Comparison of ENCODE assay signal across 13 cellular contexts in genomic region chr12:12336049-12336411, GRCh38. TPM values are rescaled to one million over a fixed set of nuclear protein-coding genes. Genes with fewer than 3 reads are reported as not detected.
A peak's percentile ranks its signal among the peaks of the same experiment; 100 is the strongest.
DNase-seq lines count a peak whose midpoint lies in the region; ATAC-seq and TF ChIP-seq lines count a peak whose summit lies in the region.
"Had no signal": no experiment of that assay in that cellular context is flagged by ENCODE, and none has a peak within 500 bp of the region (broad histone marks: within the 10 kb centered on the region; RNA-seq: fewer than 3 reads in every experiment).

No MANE protein-coding gene starts in this region.

- H3K4me3 ChIP-seq in lung: no peak overlapping the region
- H3K4me3 ChIP-seq in adrenal gland: no peak overlapping the region
- H3K4me3 ChIP-seq: SJSA1 had no signal

- WGBS in lung, 2 donors: 67 to 84% methylated on average over 5 of the region's 5 CpGs
- WGBS in adrenal gland, 4 donors: 82 to 92% (median 83%) methylated on average over 5 of the region's 5 CpGs

- peak; percentile 53 for ATAC-seq in GM18498 (IDR thresholded peaks at IDR 0.05; ENCODE audit: unreplicated experiment)
- ATAC-seq in HG02610 (IDR thresholded peaks at IDR 0.05; ENCODE audit: unreplicated experiment): peak; percentile 86
- ATAC-seq in activated B cell treated with CpG ODN at 0.5 μM for 24 hours (ENCODE audit: low read depth): peak; percentile 31
- peak; percentile 44 for ATAC-seq in lung (ENCODE audit: insufficient read depth, low FRiP score)
- ATAC-seq in left cardiac atrium: no peak
- no peak for ATAC-seq in HG03571 (IDR thresholded peaks at IDR 0.05; ENCODE audit: unreplicated experiment)
- no peak for ATAC-seq in HG02571 (IDR thresholded peaks at IDR 0.05; ENCODE audit: unreplicated experiment)

- no peak overlapping the region for H3K4me3 Mint-ChIP-seq in activated B cell treated with CpG ODN at 0.5 μM for 24 hours

- H3K4me1 ChIP-seq in lung (ENCODE audit: control insufficient read depth in 2 of 2, insufficient read depth in 2 of 2, low read length in 2 of 2) (peaks cover 0 to 16% of the 10 kb centered on the region in 2 donors), adrenal gland (replicated peaks in 1 of 2) (peaks cover 0 to 12% of the 10 kb centered on the region in 2 donors)

- no peaks in the 10 kb centered on the region for H3K27me3 ChIP-seq in lung (ENCODE audit: control insufficient read depth, insufficient read depth)
- no peaks in the 10 kb centered on the region for H3K27me3 ChIP-seq in adrenal gland
- H3K27me3 ChIP-seq: SJSA1 had no signal

- H3K9me3 Mint-ChIP-seq in activated B cell treated with CpG ODN at 0.5 μM for 24 hours: no peaks in the 10 kb centered on the region

- H3K36me3 Mint-ChIP-seq in activated B cell treated with CpG ODN at 0.5 μM for 24 hours (ENCODE audit: low read depth): no peaks in the 10 kb centered on the region

- no peaks in the 10 kb centered on the region for H3K9me3 ChIP-seq in lung (ENCODE audit: control insufficient read depth in 2 of 2, insufficient read depth in 1 of 2, low read length in 1 of 2)
- H3K9me3 ChIP-seq in adrenal gland (replicated peaks in 1 of 3): no peaks in the 10 kb centered on the region
- H3K9me3 ChIP-seq: SJSA1 had no signal

- H3K36me3 ChIP-seq in lung (ENCODE audit: control insufficient read depth in 2 of 2, insufficient read depth in 2 of 2, low read length in 2 of 2): no peaks in the 10 kb centered on the region
- no peaks in the 10 kb centered on the region for H3K36me3 ChIP-seq in adrenal gland (replicated peaks in 1 of 2)
- H3K36me3 ChIP-seq: SJSA1 had no signal

- peaks cover 2% of the 10 kb centered on the region for H3K27me3 Mint-ChIP-seq in activated B cell treated with CpG ODN at 0.5 μM for 24 hours
- H3K27me3 Mint-ChIP-seq: progenitor cell of endocrine pancreas had no signal

- DNase-seq in activated B cell treated with CpG ODN at 0.5 μM for 24 hours (no peak), lung (ENCODE audit: low spot score) (peak; percentile 52), adrenal gland (no peak), left cardiac atrium (no peak)
- DNase-seq: activated CD4-positive, alpha-beta T cell treated with anti-CD3 and anti-CD28 coated beads for 1 hour; C1 segment of cervical spinal cord; NCI-H69 had no signal

- intact Hi-C loops in activated B cell treated with CpG ODN at 0.5 μM for 24 hours (cut with micrococcal nuclease) (no loop called here), adrenal gland (cut with DNase I) (loop anchor here in 1 of 2 donors (10.0 kb wide), 1 partner anchor 261 kb away; the partner anchor contains the start of gene BCL2L14), left cardiac atrium (cut with DNase I) (no loop called here)

- CTCF ChIA-PET in activated B cell treated with CpG ODN at 0.5 μM for 24 hours (lab: Charles Lee): interaction anchor here (1.1 kb wide), 1 partner anchor 9 kb away, joined by 4 read pairs; no protein-coding TSS in a partner anchor

- TF ChIP-seq CTCF in activated B cell treated with CpG ODN at 0.5 μM for 24 hours (IDR thresholded peaks at IDR 0.05): no peak
- no peak for TF ChIP-seq CTCF in lung (IDR thresholded peaks at IDR 0.05; ENCODE audit: control extremely low read depth, extremely low read depth)
- TF ChIP-seq CTCF in adrenal gland (IDR thresholded peaks at IDR 0.05): no peak

- peaks cover 9% of the 10 kb centered on the region for H3K4me1 Mint-ChIP-seq in activated B cell treated with CpG ODN at 0.5 μM for 24 hours

- TF ChIP-seq POLR2A in adrenal gland (IDR thresholded peaks at IDR 0.05): no peak

- no peak overlapping the region for H3K27ac Mint-ChIP-seq in activated B cell treated with CpG ODN at 0.5 μM for 24 hours
- H3K27ac Mint-ChIP-seq: progenitor cell of endocrine pancreas had no signal

- POLR2A ChIA-PET in activated B cell treated with CpG ODN at 0.5 μM for 24 hours (lab: Charles Lee): no interaction called here

- H3K27ac ChIP-seq in lung (ENCODE audit: low read depth in 1 of 2, low read length in 1 of 2) (no peak overlapping the region), adrenal gland (no peak overlapping the region)
- H3K27ac ChIP-seq: SJSA1 had no signal

RNA-seq across cellular contexts. Expression of gene MANSC1, which starts 14.0 kb away (rescaled TPM):
- total RNA-seq in activated B cell treated with CpG ODN at 0.5 μM for 24 hours (0.86 and 1.5 TPM in 2 replicates), lung (10 to 100 TPM in 1 of 2 donors, 1 to 10 TPM in 1; 8.0 to 26.7 TPM), adrenal gland (10 to 100 TPM in 7 of 8 donors, 1 to 10 TPM in 1; 6.3 to 25.3 (median 17.4) TPM), left cardiac atrium (10 to 100 TPM; 12.0 to 18.5 TPM)
- polyA plus RNA-seq in lung (10 to 100 TPM; 12.8 to 17.8 TPM), adrenal gland (10 to 100 TPM in 1 of 3 donors, 1 to 10 TPM in 2; 3.9 to 24.3 (median 8.1) TPM)

RNA-seq across cellular contexts. Expression of gene BORCS5, which starts 20.8 kb away (rescaled TPM):
- total RNA-seq in activated B cell treated with CpG ODN at 0.5 μM for 24 hours (19.5 and 22.7 TPM in 2 replicates), lung (10 to 100 TPM; 12.6 to 26.8 TPM), adrenal gland (10 to 100 TPM in 6 of 8 donors, 1 to 10 TPM in 2; 8.5 to 30.1 (median 15.1) TPM), left cardiac atrium (10 to 100 TPM in 1 of 2 donors, 1 to 10 TPM in 1; 7.4 to 10.5 TPM)
- polyA plus RNA-seq in lung (1 to 10 TPM; 4.7 to 8.1 TPM), adrenal gland (1 to 10 TPM; 3.6 to 8.5 (median 5.5) TPM)

Comparison
In these comparisons a context has a peak if more than half of its experiments do, and no peak if none do; other contexts are left out.
1. ATAC-seq: peak in GM18498 (single experiment), HG02610 (single experiment), activated B cell treated with CpG ODN at 0.5 μM for 24 hours (single experiment) and lung (single experiment); none in left cardiac atrium (0 of 2), HG03571 (single experiment) and HG02571 (single experiment).